Comparison of ENCODE assay signal across 9 cellular contexts in the genomic region with DNA sequence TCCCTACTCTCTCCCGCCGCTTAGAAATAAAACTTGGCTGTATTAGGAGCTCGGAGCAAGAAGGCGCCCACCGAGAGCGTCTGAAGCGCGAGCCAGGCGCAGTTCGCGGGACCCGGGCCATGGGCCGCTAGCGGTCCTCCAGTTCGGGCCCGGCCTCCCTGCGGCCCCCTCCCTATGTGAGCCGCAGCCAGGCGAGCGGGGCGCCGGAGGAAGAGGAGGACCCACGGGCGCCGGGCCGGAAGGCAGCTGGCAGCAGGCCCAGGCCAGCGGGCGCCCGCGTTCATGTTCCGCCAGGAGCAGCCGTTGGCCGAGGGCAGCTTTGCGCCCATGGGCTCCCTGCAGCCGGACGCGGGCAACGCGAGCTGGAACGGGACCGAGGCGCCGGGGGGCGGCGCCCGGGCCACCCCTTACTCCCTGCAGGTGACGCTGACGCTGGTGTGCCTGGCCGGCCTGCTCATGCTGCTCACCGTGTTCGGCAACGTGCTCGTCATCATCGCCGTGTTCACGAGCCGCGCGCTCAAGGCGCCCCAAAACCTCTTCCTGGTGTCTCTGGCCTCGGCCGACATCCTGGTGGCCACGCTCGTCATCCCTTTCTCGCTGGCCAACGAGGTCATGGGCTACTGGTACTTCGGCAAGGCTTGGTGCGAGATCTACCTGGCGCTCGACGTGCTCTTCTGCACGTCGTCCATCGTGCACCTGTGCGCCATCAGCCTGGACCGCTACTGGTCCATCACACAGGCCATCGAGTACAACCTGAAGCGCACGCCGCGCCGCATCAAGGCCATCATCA. TPM values are rescaled to one million over a fixed set of nuclear protein-coding genes. Genes with fewer than 3 reads are reported as not detected.
DNase-seq lines count a peak whose midpoint lies in the region; ATAC-seq and TF ChIP-seq lines count a peak whose summit lies in the region.
"Had no signal": no experiment of that assay in that cellular context is flagged by ENCODE, and none has a peak within 500 bp of the region (broad histone marks: within the 10 kb centered on the region; RNA-seq: fewer than 3 reads in every experiment).

No MANE protein-coding gene starts in this region.

- peaks cover 11% of the 10 kb centered on the region for H3K4me1 Mint-ChIP-seq in activated CD4-positive, alpha-beta memory T cell treated with anti-CD3 and anti-CD28 coated beads, Interleukin-2, amount 10 ng/mL, durations not matched to agents 7 days and 5 days

- no peak overlapping the region for H3K27ac ChIP-seq in gastrocnemius medialis
- H3K27ac ChIP-seq: C4-2B had no signal

- H3K4me3 ChIP-seq in gastrocnemius medialis: peak overlapping the region; percentile 46 to 79 (median 57)

- H3K9me3 ChIP-seq in gastrocnemius medialis: no peaks in the 10 kb centered on the region

- no peak overlapping the region for H3K27ac Mint-ChIP-seq in activated CD4-positive, alpha-beta memory T cell treated with anti-CD3 and anti-CD28 coated beads, Interleukin-2, amount 10 ng/mL, durations not matched to agents 7 days and 5 days

- no peak for TF ChIP-seq POLR2A in gastrocnemius medialis (IDR thresholded peaks at IDR 0.05)

- H3K36me3 Mint-ChIP-seq in activated CD4-positive, alpha-beta memory T cell treated with anti-CD3 and anti-CD28 coated beads, Interleukin-2, amount 10 ng/mL, durations not matched to agents 7 days and 5 days (ENCODE audit: low read depth): no peaks in the 10 kb centered on the region

- peaks cover 0 to 21% of the 10 kb centered on the region in 2 donors for H3K4me1 ChIP-seq in gastrocnemius medialis

- DNase-seq in NCI-H82 (lab: John Stamatoyannopoulos, UW) (peak; percentile 35), NCI-H82 treated with DMSO at 0.1 percent for 48 hours (lab: John Stamatoyannopoulos, UW; ENCODE audit: unreplicated experiment) (no peak), left cardiac atrium (peak; percentile 42), gastrocnemius medialis (no peak), NCI-H146 (lab: John Stamatoyannopoulos, UW) (no peak), putamen (ENCODE audit: low spot score) (no peak)
- no peak for DNase-seq in activated CD4-positive, alpha-beta memory T cell treated with anti-CD3 and anti-CD28 coated beads, Interleukin-2, amount 10 ng/mL, durations not matched to agents 7 days and 5 days

- in situ Hi-C loops in gastrocnemius medialis (cut with MboI; ENCODE audit: low sequenced_read_pairs in 4 of 4): loop anchor here in 3 of 4 donors (25.0 kb wide), 2 partner anchors 284 to 534 kb away; no protein-coding TSS in a partner anchor

- H3K9me3 Mint-ChIP-seq in activated CD4-positive, alpha-beta memory T cell treated with anti-CD3 and anti-CD28 coated beads, Interleukin-2, amount 10 ng/mL, durations not matched to agents 7 days and 5 days: no peaks in the 10 kb centered on the region

- peak; percentile 25 to 31 for ATAC-seq in left cardiac atrium
- no peak for ATAC-seq in gastrocnemius medialis
- ATAC-seq in HG03439 (IDR thresholded peaks at IDR 0.05; ENCODE audit: unreplicated experiment): no peak

- POLR2A ChIA-PET in activated CD4-positive, alpha-beta memory T cell treated with anti-CD3 and anti-CD28 coated beads, Interleukin-2, amount 10 ng/mL, durations not matched to agents 7 days and 5 days (lab: Charles Lee): no interaction called here

- no peaks in the 10 kb centered on the region for H3K36me3 ChIP-seq in gastrocnemius medialis

- TF ChIP-seq CTCF in gastrocnemius medialis (IDR thresholded peaks at IDR 0.05 in 4 of 5, conservative IDR thresholded peaks at IDR 0.05 in 1 of 5): no peak

- peaks cover 58% of the 10 kb centered on the region for H3K27me3 Mint-ChIP-seq in activated CD4-positive, alpha-beta memory T cell treated with anti-CD3 and anti-CD28 coated beads, Interleukin-2, amount 10 ng/mL, durations not matched to agents 7 days and 5 days

- intact Hi-C loops in left cardiac atrium (cut with DNase I) (loop anchor here in 1 of 2 donors (10.0 kb wide), 1 partner anchor 1057 kb away; no protein-coding TSS in a partner anchor), gastrocnemius medialis (cut with DNase I; ENCODE audit: low total_unique reads) (no loop called here)

- H3K4me3 Mint-ChIP-seq in activated CD4-positive, alpha-beta memory T cell treated with anti-CD3 and anti-CD28 coated beads, Interleukin-2, amount 10 ng/mL, durations not matched to agents 7 days and 5 days: peak overlapping the region; percentile 14

- CTCF ChIA-PET in activated CD4-positive, alpha-beta memory T cell treated with anti-CD3 and anti-CD28 coated beads, Interleukin-2, amount 10 ng/mL, durations not matched to agents 7 days and 5 days (lab: Charles Lee): no interaction called here

- peaks cover 45 to 50% (median 47%) of the 10 kb centered on the region in 3 donors for H3K27me3 ChIP-seq in gastrocnemius medialis

RNA-seq across cellular contexts. Expression of a gene that starts 1.1 kb away (rescaled TPM):
- not detected for total RNA-seq in activated CD4-positive, alpha-beta memory T cell treated with anti-CD3 and anti-CD28 coated beads, Interleukin-2, amount 10 ng/mL, durations not matched to agents 7 days and 5 days
- total RNA-seq in left cardiac atrium: 1 to 10 TPM; 3.6 to 4.3 TPM
- total RNA-seq in gastrocnemius medialis: under 1 TPM; 0.19 to 0.94 (median 0.36) TPM

Comparison
In these comparisons a context has a peak if more than half of its experiments do, and no peak if none do; other contexts are left out.
1. DNase-seq: peak in NCI-H82 (single experiment) and left cardiac atrium (single experiment); none in NCI-H82 treated with DMSO at 0.1 percent for 48 hours (single experiment), activated CD4-positive, alpha-beta memory T cell treated with anti-CD3 and anti-CD28 coated beads, Interleukin-2, amount 10 ng/mL, durations not matched to agents 7 days and 5 days (single experiment), gastrocnemius medialis (0 of 2), NCI-H146 (single experiment) and putamen (single experiment).
2. ATAC-seq: peak in left cardiac atrium (2 of 2); none in gastrocnemius medialis (0 of 2) and HG03439 (single experiment).